ENCODE assay signal across 22 cellular contexts in genomic region chr13:41955605-41956004, GRCh38. TPM values are rescaled to one million over a fixed set of nuclear protein-coding genes. Genes with fewer than 3 reads are reported as not detected.
DNase-seq lines count a peak whose midpoint lies in the region; TF ChIP-seq lines count a peak whose summit lies in the region.
"Had no signal": no experiment of that assay in that cellular context is flagged by ENCODE, and none has a peak within 500 bp of the region (broad histone marks: within the 10 kb centered on the region; RNA-seq: fewer than 3 reads in every experiment).

No MANE protein-coding gene starts in this region.

- H4K20me1 ChIP-seq in neural progenitor cell (ENCODE audit: low read depth), result no peaks in the 10 kb centered on the region
- H4K20me1 ChIP-seq: BLaER1 treated with 17β-estradiol and CSF1 and Interleukin-3, amounts not matched to agents 10 nM and 100 nM had no signal

- H3K4me3 Mint-ChIP-seq in CD14-positive monocyte (peak overlapping the region in 1 of 2 donors; percentile 20), neural progenitor cell (no peak overlapping the region), osteocyte (ENCODE audit: unreplicated experiment) (no peak overlapping the region)
- H3K4me3 Mint-ChIP-seq: activated B cell treated with CpG ODN at 0.5 μM for 24 hours; activated naive CD8-positive, alpha-beta T cell; activated T-helper 1 cell treated with anti-CD3 and anti-CD28 coated beads, Interleukin-12 subunit alpha, Interleukin-12 subunit beta, Interleukin-2, Interleukin-4 antibody, amounts not matched to agents 30 ng/mL and 10 ng/mL and 1 ng/mL, durations not matched to agents 14 hours and 24 hours and 36 hours had no signal

- H3K4me1 Mint-ChIP-seq in CD14-positive monocyte, result peaks cover 30% of the 10 kb centered on the region
- H3K4me1 Mint-ChIP-seq in neural progenitor cell, result peaks cover 13% of the 10 kb centered on the region
- peaks cover 15% of the 10 kb centered on the region for H3K4me1 Mint-ChIP-seq in osteocyte (ENCODE audit: unreplicated experiment)

- no peaks in the 10 kb centered on the region for H3K36me3 ChIP-seq in liver (ENCODE audit: control insufficient read depth in 4 of 4, insufficient read depth in 3 of 4, low read depth in 1 of 4, low read length in 3 of 4)
- no peaks in the 10 kb centered on the region for H3K36me3 ChIP-seq in neural progenitor cell
- H3K36me3 ChIP-seq: SJCRH30 had no signal

- H3K4me2 ChIP-seq in neural progenitor cell, result no peak overlapping the region
- H3K4me2 ChIP-seq: BLaER1 treated with 17β-estradiol and CSF1 and Interleukin-3, amounts not matched to agents 10 nM and 100 nM had no signal

- H3K27ac ChIP-seq in liver (ENCODE audit: low read depth in 1 of 2, low read length in 2 of 2), result peak overlapping the region; percentile 51 to 74
- no peak overlapping the region for H3K27ac ChIP-seq in neural progenitor cell
- H3K27ac ChIP-seq: BLaER1 treated with 17β-estradiol and CSF1 and Interleukin-3, amounts not matched to agents 10 nM and 100 nM; parathyroid adenoma; SJCRH30 had no signal

- peaks cover 67% of the 10 kb centered on the region for H3K79me2 ChIP-seq in neural progenitor cell (ENCODE audit: low read depth)
- H3K79me2 ChIP-seq: parathyroid adenoma had no signal

- peaks cover 0 to 4% (median 0%) of the 10 kb centered on the region in 3 donors for H3K27me3 Mint-ChIP-seq in CD14-positive monocyte (ENCODE audit: low read depth in 3 of 3)
- peaks cover 6% of the 10 kb centered on the region for H3K27me3 Mint-ChIP-seq in neural progenitor cell (ENCODE audit: insufficient read depth, low read depth)
- H3K27me3 Mint-ChIP-seq in osteocyte (ENCODE audit: unreplicated experiment), result no peaks in the 10 kb centered on the region
- H3K27me3 Mint-ChIP-seq: activated B cell treated with CpG ODN at 0.5 μM for 24 hours; activated naive CD8-positive, alpha-beta T cell; naive B cell had no signal

- TF ChIP-seq RAD21 in liver (IDR thresholded peaks at IDR 0.05), result peak; percentile 18 to 37

- peaks cover 4 to 36% (median 30%) of the 10 kb centered on the region in 4 donors for H3K4me1 ChIP-seq in liver (ENCODE audit: control insufficient read depth in 4 of 4, insufficient read depth in 4 of 4, low read length in 3 of 4)
- no peaks in the 10 kb centered on the region for H3K4me1 ChIP-seq in neural progenitor cell
- H3K4me1 ChIP-seq: SJCRH30 had no signal

- peak overlapping the region; percentile 19 to 69 for H3K9ac ChIP-seq in liver (ENCODE audit: low read depth in 1 of 2, low read length in 2 of 2)
- no peak overlapping the region for H3K9ac ChIP-seq in neural progenitor cell
- H3K9ac ChIP-seq: BLaER1 treated with 17β-estradiol and CSF1 and Interleukin-3, amounts not matched to agents 10 nM and 100 nM; parathyroid adenoma had no signal

- H3K36me3 Mint-ChIP-seq in CD14-positive monocyte, result peaks cover 0 to 6% of the 10 kb centered on the region in 2 donors
- H3K36me3 Mint-ChIP-seq in neural progenitor cell, result peaks cover 4% of the 10 kb centered on the region
- no peaks in the 10 kb centered on the region for H3K36me3 Mint-ChIP-seq in osteocyte (ENCODE audit: unreplicated experiment)
- H3K36me3 Mint-ChIP-seq: naive B cell had no signal

- TF ChIP-seq CTCF in CD14-positive monocyte (IDR thresholded peaks at IDR 0.05) (no peak), LNCaP clone FGC (IDR thresholded peaks at IDR 0.05; ENCODE audit: control insufficient read depth, extremely low read depth, insufficient read depth) (no peak), liver (IDR thresholded peaks at IDR 0.05; ENCODE audit: low read depth, low read length, missing input control) (no peak), neural progenitor cell (IDR thresholded peaks at IDR 0.05) (no peak), osteocyte (IDR thresholded peaks at IDR 0.05) (no peak)

- H3K9me3 Mint-ChIP-seq in CD14-positive monocyte, result peaks cover 0 to 8% (median 2%) of the 10 kb centered on the region in 7 donors
- no peaks in the 10 kb centered on the region for H3K9me3 Mint-ChIP-seq in neural progenitor cell
- H3K9me3 Mint-ChIP-seq in osteocyte (ENCODE audit: unreplicated experiment), result no peaks in the 10 kb centered on the region
- H3K9me3 Mint-ChIP-seq: activated B cell treated with CpG ODN at 0.5 μM for 24 hours; activated T-helper 1 cell treated with anti-CD3 and anti-CD28 coated beads, Interleukin-12 subunit alpha, Interleukin-12 subunit beta, Interleukin-2, Interleukin-4 antibody, amounts not matched to agents 30 ng/mL and 10 ng/mL and 1 ng/mL, durations not matched to agents 14 hours and 24 hours and 36 hours; naive B cell had no signal

- H2AFZ ChIP-seq in neural progenitor cell (replicated peaks), result no peak overlapping the region
- H2AFZ ChIP-seq: parathyroid adenoma had no signal

- intact Hi-C loops in CD14-positive monocyte (cut with micrococcal nuclease), result no loop called here

- H3K9me3 ChIP-seq in liver (ENCODE audit: control insufficient read depth in 4 of 4, low read length in 3 of 4) (no peaks in the 10 kb centered on the region), neural progenitor cell (ENCODE audit: low read depth) (no peaks in the 10 kb centered on the region)
- H3K9me3 ChIP-seq: BLaER1 treated with 17β-estradiol and CSF1 and Interleukin-3, amounts not matched to agents 10 nM and 100 nM; SJCRH30 had no signal

- 31% methylated on average over 5 of the region's 5 CpGs for WGBS in liver

- peak overlapping the region in 5 of 7 donors; percentile 5 to 64 (median 54) for H3K27ac Mint-ChIP-seq in CD14-positive monocyte
- H3K27ac Mint-ChIP-seq in neural progenitor cell, result no peak overlapping the region
- no peak overlapping the region for H3K27ac Mint-ChIP-seq in osteocyte (ENCODE audit: unreplicated experiment)
- H3K27ac Mint-ChIP-seq: activated B cell treated with CpG ODN at 0.5 μM for 24 hours; activated T-helper 1 cell treated with anti-CD3 and anti-CD28 coated beads, Interleukin-12 subunit alpha, Interleukin-12 subunit beta, Interleukin-2, Interleukin-4 antibody, amounts not matched to agents 30 ng/mL and 10 ng/mL and 1 ng/mL, durations not matched to agents 14 hours and 24 hours and 36 hours; naive B cell had no signal

- H3K4me3 ChIP-seq in LNCaP clone FGC (ENCODE audit: low read depth, low read length), result no peak overlapping the region
- peak overlapping the region; percentile 45 to 50 (median 48) for H3K4me3 ChIP-seq in liver (ENCODE audit: low read depth in 1 of 3, low read length in 3 of 3)
- H3K4me3 ChIP-seq in neural progenitor cell, result no peak overlapping the region
- H3K4me3 ChIP-seq: BLaER1 treated with 17β-estradiol and CSF1 and Interleukin-3, amounts not matched to agents 10 nM and 100 nM; SJCRH30 had no signal

- H3F3A ChIP-seq in neural progenitor cell (ENCODE audit: low read depth), result peaks cover 10% of the 10 kb centered on the region

- H3K27me3 ChIP-seq in liver (ENCODE audit: control insufficient read depth in 4 of 4, insufficient read depth in 4 of 4, low read length in 3 of 4) (no peaks in the 10 kb centered on the region), neural progenitor cell (peaks cover 9% of the 10 kb centered on the region)
- H3K27me3 ChIP-seq: SJCRH30 had no signal

- peak; percentile 60 for DNase-seq in CD14-positive monocyte (ENCODE audit: low spot score)
- peak; percentile 44 for DNase-seq in LNCaP clone FGC (ENCODE audit: low read depth)
- DNase-seq in SIG-M5 (lab: John Stamatoyannopoulos, UW), result peak; percentile 96
- DNase-seq in GM03348 (ENCODE audit: low spot score), result no peak
- DNase-seq in NAMALWA (ENCODE audit: low spot score), result no peak
- no peak for DNase-seq in neural progenitor cell (ENCODE audit: low spot score)
- no peak for DNase-seq in osteocyte (ENCODE audit: extremely low spot score, unreplicated experiment)
- DNase-seq: activated B cell treated with CpG ODN at 0.5 μM for 24 hours; effector CD4-positive, alpha-beta T cell; islet precursor cell; mammary epithelial cell; naive B cell; NCI-H1105; NCI-H2107; NCI-H524; PC-3; SJCRH30 had no signal

TF ChIP-seq in liver, 16 proteins besides CTCF, POLR2A, EP300 and RAD21 (continues in another document):
- TF ChIP-seq JUND (IDR thresholded peaks at IDR 0.05), result peak; percentile 56 to 62
- peak; percentile 93 for TF ChIP-seq ZBTB33 (IDR thresholded peaks at IDR 0.05)
- TF ChIP-seq ATF3 (IDR thresholded peaks at IDR 0.05), result no peak

RNA-seq across cellular contexts. Expression of gene VWA8, which starts 5.3 kb away (rescaled TPM):
- polyA plus RNA-seq in CD14-positive monocyte, result 1 to 10 TPM; 2.0 to 3.4 TPM
- 10 to 100 TPM; 16.9 to 50.3 TPM for total RNA-seq in liver
- polyA plus RNA-seq in liver, result 1 to 10 TPM; 7.1 to 8.0 TPM
- total RNA-seq in neural progenitor cell (ENCODE audit: low replicate concordance), result 12.4 and 12.6 TPM in 2 replicates
- total RNA-seq in osteocyte, result 14.5 and 15.8 TPM in 2 replicates

Comparison
In these comparisons a context has a peak if more than half of its experiments do, and no peak if none do; other contexts are left out.
1. DNase-seq: peak in CD14-positive monocyte (single experiment), LNCaP clone FGC (single experiment) and SIG-M5 (single experiment); none in GM03348 (single experiment), NAMALWA (single experiment), neural progenitor cell (single experiment) and osteocyte (single experiment).
2. H3K27ac Mint-ChIP-seq: peak in CD14-positive monocyte (5 of 7); none in neural progenitor cell (single experiment) and osteocyte (single experiment).
3. H3K4me3 ChIP-seq: peak in liver (3 of 3); none in LNCaP clone FGC (single experiment) and neural progenitor cell (single experiment).